Comparison of ENCODE assay signal across 9 cellular contexts in genomic region chr16:4958510-4959111, GRCh38. TPM values are rescaled to one million over a fixed set of nuclear protein-coding genes. Genes with fewer than 3 reads are reported as not detected.
A peak's percentile ranks its signal among the peaks of the same experiment; 100 is the strongest.
DNase-seq lines count a peak whose midpoint lies in the region; ATAC-seq and TF ChIP-seq lines count a peak whose summit lies in the region.
"Had no signal": no experiment of that assay in that cellular context is flagged by ENCODE, and none has a peak within 500 bp of the region (broad histone marks: within the 10 kb centered on the region; RNA-seq: fewer than 3 reads in every experiment).

No MANE protein-coding gene starts in this region.

- H3K9ac ChIP-seq in stomach smooth muscle (ENCODE audit: low read length in 2 of 2) = no peak overlapping the region

- ATAC-seq in activated T-helper 17 cell treated with anti-CD3 and anti-CD28 coated beads, Interleukin-2, amount 50 U/mL, for 72 hours (replicated peaks) = no peak
- no peak for ATAC-seq in GM21576 (IDR thresholded peaks at IDR 0.05; ENCODE audit: unreplicated experiment)

- no peaks in the 10 kb centered on the region for H3K36me3 ChIP-seq in stomach smooth muscle (ENCODE audit: control insufficient read depth in 2 of 2, insufficient read depth in 2 of 2, low read length in 2 of 2)

- H3K4me1 Mint-ChIP-seq in activated T-helper 17 cell treated with anti-CD3 and anti-CD28 coated beads, Interleukin-2, amount 50 U/mL, for 72 hours = peaks cover 19% of the 10 kb centered on the region

- no peak overlapping the region for H3K27ac Mint-ChIP-seq in activated T-helper 17 cell treated with anti-CD3 and anti-CD28 coated beads, Interleukin-2, amount 50 U/mL, for 72 hours

- no peaks in the 10 kb centered on the region for H3K36me3 Mint-ChIP-seq in activated T-helper 17 cell treated with anti-CD3 and anti-CD28 coated beads, Interleukin-2, amount 50 U/mL, for 72 hours (ENCODE audit: low read depth)

- DNase-seq in HFF-Myc (ENCODE audit: extremely low read depth, low read depth) = no peak
- DNase-seq in posterior cingulate gyrus = no peak
- no peak for DNase-seq in NCI-H1092 (lab: John Stamatoyannopoulos, UW)
- no peak for DNase-seq in NCI-H2081 (lab: John Stamatoyannopoulos, UW)
- DNase-seq: NCI-H510A treated with DMSO at 0.1 percent for 48 hours had no signal

- H3K27me3 Mint-ChIP-seq in activated T-helper 17 cell treated with anti-CD3 and anti-CD28 coated beads, Interleukin-2, amount 50 U/mL, for 72 hours = peaks cover 26% of the 10 kb centered on the region

- peak overlapping the region; percentile 88 for H3K4me3 Mint-ChIP-seq in activated T-helper 17 cell treated with anti-CD3 and anti-CD28 coated beads, Interleukin-2, amount 50 U/mL, for 72 hours

- H3K9me3 Mint-ChIP-seq in activated T-helper 17 cell treated with anti-CD3 and anti-CD28 coated beads, Interleukin-2, amount 50 U/mL, for 72 hours = no peaks in the 10 kb centered on the region

- no peak for TF ChIP-seq CTCF in HFF-Myc (IDR thresholded peaks at IDR 0.05; ENCODE audit: low read depth, low read length, missing control alignments)

- no peaks in the 10 kb centered on the region for H3K9me3 ChIP-seq in iPS-18c (ENCODE audit: control insufficient read depth, insufficient read depth, low read length)
- H3K9me3 ChIP-seq in stomach smooth muscle (ENCODE audit: control insufficient read depth in 2 of 2, low read length in 2 of 2) = no peaks in the 10 kb centered on the region

- intact Hi-C loops in posterior cingulate gyrus (cut with DNase I) = loop anchor here (1.0 to 10.0 kb wide), 6 partner anchors 37 to 261 kb away; partner anchors contain the start of genes GLYR1, ROGDI and UBN1

- peaks cover 26% of the 10 kb centered on the region for H3K4me1 ChIP-seq in stomach smooth muscle (ENCODE audit: control insufficient read depth, insufficient read depth, low read length)

- H3K4me3 ChIP-seq in HFF-Myc (replicated peaks; ENCODE audit: low read depth, low read length) = peak overlapping the region; percentile 33
- peak overlapping the region; percentile 32 for H3K4me3 ChIP-seq in iPS-18c (ENCODE audit: insufficient read depth, low read depth, low read length)
- H3K4me3 ChIP-seq in stomach smooth muscle (ENCODE audit: low read length in 2 of 2) = peak overlapping the region; percentile 76 to 79

- no peak overlapping the region for H3K27ac ChIP-seq in stomach smooth muscle (ENCODE audit: low read length)

- no peaks in the 10 kb centered on the region for H3K27me3 ChIP-seq in stomach smooth muscle (ENCODE audit: control insufficient read depth in 1 of 2, insufficient read depth in 2 of 2, low read length in 2 of 2)

RNA-seq across cellular contexts. Expression of gene SEC14L5, which starts 0.5 kb away (rescaled TPM):
- 1 to 10 TPM in 1 of 2 donors, under 1 TPM in 1; 0.61 to 1.0 TPM for total RNA-seq in activated T-helper 17 cell treated with anti-CD3 and anti-CD28 coated beads, Interleukin-2, amount 50 U/mL, for 72 hours

RNA-seq across cellular contexts. Expression of gene PPL, which starts 21.7 kb away (rescaled TPM):
- not detected for total RNA-seq in activated T-helper 17 cell treated with anti-CD3 and anti-CD28 coated beads, Interleukin-2, amount 50 U/mL, for 72 hours
